Comparison of ENCODE assay signal across 15 cellular contexts in the genomic region with DNA sequence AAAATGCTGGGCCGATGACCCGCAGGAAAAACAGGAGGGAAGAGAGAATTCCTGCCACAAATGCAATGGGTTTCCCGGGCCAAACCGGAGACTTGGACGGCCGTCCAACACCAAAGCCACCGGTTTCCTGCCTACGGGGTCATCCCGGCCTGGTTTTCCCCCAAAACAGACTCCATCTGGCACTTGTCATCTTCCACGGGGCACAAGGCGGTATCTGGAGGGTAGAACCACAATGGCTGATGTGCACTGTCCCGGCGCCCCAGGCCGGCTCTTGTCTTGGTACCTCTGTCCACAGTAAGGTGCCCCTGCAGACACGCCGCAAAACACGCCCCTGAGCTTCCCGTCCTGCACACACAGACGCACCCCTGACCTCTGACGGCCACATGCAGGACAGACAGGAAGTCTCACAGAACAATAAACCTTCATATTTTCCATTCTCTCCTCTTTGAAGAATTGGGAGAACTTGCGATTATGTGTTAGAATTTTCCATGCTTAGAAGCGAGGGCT. TPM values are rescaled to one million over a fixed set of nuclear protein-coding genes. Genes with fewer than 3 reads are reported as not detected.
A peak's percentile ranks its signal among the peaks of the same experiment; 100 is the strongest.
DNase-seq lines count a peak whose midpoint lies in the region; ATAC-seq, FAIRE-seq and TF ChIP-seq lines count a peak whose summit lies in the region.
"Had no signal": no experiment of that assay in that cellular context is flagged by ENCODE, and none has a peak within 500 bp of the region (broad histone marks: within the 10 kb centered on the region; RNA-seq: fewer than 3 reads in every experiment).

No MANE protein-coding gene starts in this region.

- dilution Hi-C loops in endothelial cell of umbilical vein (cut with MboI; ENCODE audit: extremely low pct_ligation_motif_present, low sequenced_read_pairs), result no loop called here

- H3K36me3 ChIP-seq in liver (ENCODE audit: control insufficient read depth in 4 of 4, insufficient read depth in 3 of 4, low read depth in 1 of 4, low read length in 3 of 4), result no peaks in the 10 kb centered on the region
- H3K36me3 ChIP-seq in HepG2 (replicated peaks in 1 of 2; ENCODE audit: control insufficient read depth in 1 of 2, insufficient read depth in 2 of 2, low read length in 2 of 2), result no peaks in the 10 kb centered on the region
- no peaks in the 10 kb centered on the region for H3K36me3 ChIP-seq in endothelial cell of umbilical vein (ENCODE audit: control insufficient read depth in 2 of 2, extremely low read depth in 1 of 2, insufficient read depth in 2 of 2, low read length in 2 of 2)

- FAIRE-seq in HepG2 (lab: Jason Lieb, UNC) (no peak), endothelial cell of umbilical vein (lab: Jason Lieb, UNC) (peak; percentile 71)
- FAIRE-seq: A549, GM18507 had no signal

- DNase-seq in HepG2 (ENCODE audit: low spot score) (no peak), endothelial cell of umbilical vein (ENCODE audit: low read depth, low spot score) (peak; percentile 88), nephron progenitor cell (no peak), GF-D8 (lab: John Stamatoyannopoulos, UW) (no peak), NCI-H1048 (lab: John Stamatoyannopoulos, UW) (no peak)
- DNase-seq: Caco-2, HCEC 1CT, NCI-H146, NCI-H2107, NCI-H345 had no signal

- BruUV-seq in HepG2 (replicated peaks; lab: Mats Ljungman, UMichigan) (no TSS peak), endothelial cell of umbilical vein (replicated peaks; lab: Mats Ljungman, UMichigan) (no TSS peak)

- no peak for TF ChIP-seq CTCF in liver (IDR thresholded peaks at IDR 0.05; ENCODE audit: low read depth, low read length, missing input control)
- TF ChIP-seq CTCF in HepG2 (CRISPR knock-in tag; IDR thresholded peaks at IDR 0.05), result no peak
- TF ChIP-seq CTCF in endothelial cell of umbilical vein (IDR thresholded peaks at IDR 0.05; ENCODE audit: extremely low read depth in 1 of 2, insufficient read depth in 1 of 2, low read depth in 1 of 2, low read length in 2 of 2), result no peak
- TF ChIP-seq CTCF in nephron progenitor cell (IDR thresholded peaks at IDR 0.05), result no peak

- H2AFZ ChIP-seq in HepG2 (ENCODE audit: low read length), result no peak overlapping the region
- H2AFZ ChIP-seq in endothelial cell of umbilical vein (ENCODE audit: low read depth, low read length), result peak overlapping the region; percentile 78

- in situ Hi-C loops in HepG2 (cut with HindIII; ENCODE audit: extremely low pct_ligation_motif_present, low pct_unique_long_range_greater_than_20kb), result no loop called here

- intact Hi-C loops in HepG2 (cut with micrococcal nuclease; ENCODE audit: unreplicated experiment), result no loop called here
- intact Hi-C loops in endothelial cell of umbilical vein (cut with micrococcal nuclease), result loop anchor here (2.0 kb wide), 1 partner anchor 15 kb away; no protein-coding TSS in a partner anchor

- no peaks in the 10 kb centered on the region for H3K9me1 ChIP-seq in endothelial cell of umbilical vein (replicated peaks; ENCODE audit: control insufficient read depth, extremely low read depth, insufficient read depth, low read length)

- peak overlapping the region; percentile 68 for H3K27ac Mint-ChIP-seq in nephron progenitor cell
- no peak overlapping the region for H3K27ac Mint-ChIP-seq in activated T-helper 17 cell treated with anti-CD3 and anti-CD28 coated beads, Interleukin-2, amount 50 U/mL, for 72 hours

- ATAC-seq in HepG2, result no peak
- ATAC-seq in activated T-helper 17 cell treated with anti-CD3 and anti-CD28 coated beads, Interleukin-2, amount 50 U/mL, for 72 hours (replicated peaks), result no peak
- ATAC-seq in activated CD4-positive, CD25-positive, alpha-beta regulatory T cell treated with anti-CD3 and anti-CD28 coated beads, Interleukin-2, amount 50 U/mL, for 24 hours, result no peak
- ATAC-seq: A549 had no signal

- no peaks in the 10 kb centered on the region for H4K20me1 ChIP-seq in HepG2 (ENCODE audit: insufficient read depth, low read length)
- no peaks in the 10 kb centered on the region for H4K20me1 ChIP-seq in endothelial cell of umbilical vein (replicated peaks; ENCODE audit: control insufficient read depth, extremely low read depth, insufficient read depth, low read length)

- TF ChIP-seq RAD21 in liver (IDR thresholded peaks at IDR 0.05) (no peak), HepG2 (CRISPR knock-in tag; IDR thresholded peaks at IDR 0.05) (no peak)

- H3K9me3 ChIP-seq in liver (ENCODE audit: control insufficient read depth in 4 of 4, low read length in 3 of 4) (no peaks in the 10 kb centered on the region), HepG2 (ENCODE audit: low read length) (no peaks in the 10 kb centered on the region), endothelial cell of umbilical vein (replicated peaks; ENCODE audit: control insufficient read depth, insufficient read depth, low read length) (no peaks in the 10 kb centered on the region)
- H3K9me3 ChIP-seq: A549, Caco-2 had no signal

- H3K79me2 ChIP-seq in HepG2 (ENCODE audit: insufficient read depth, low read length), result no peaks in the 10 kb centered on the region
- H3K79me2 ChIP-seq in endothelial cell of umbilical vein (ENCODE audit: control insufficient read depth, insufficient read depth, low read length), result no peaks in the 10 kb centered on the region

- H3K9ac ChIP-seq in liver (ENCODE audit: low read depth in 1 of 2, low read length in 2 of 2) (no peak overlapping the region), HepG2 (ENCODE audit: insufficient read depth, low read depth, low read length) (no peak overlapping the region), endothelial cell of umbilical vein (replicated peaks; ENCODE audit: extremely low read depth, insufficient read depth, low read length) (no peak overlapping the region)

- peaks cover 6% of the 10 kb centered on the region for H3K27me3 Mint-ChIP-seq in nephron progenitor cell (ENCODE audit: low read depth, poor library complexity)
- no peaks in the 10 kb centered on the region for H3K27me3 Mint-ChIP-seq in activated T-helper 17 cell treated with anti-CD3 and anti-CD28 coated beads, Interleukin-2, amount 50 U/mL, for 72 hours

- no peak overlapping the region for H3K4me3 Mint-ChIP-seq in nephron progenitor cell
- H3K4me3 Mint-ChIP-seq in activated T-helper 17 cell treated with anti-CD3 and anti-CD28 coated beads, Interleukin-2, amount 50 U/mL, for 72 hours, result no peak overlapping the region

- H3K36me3 Mint-ChIP-seq in nephron progenitor cell (ENCODE audit: low read depth), result no peaks in the 10 kb centered on the region
- no peaks in the 10 kb centered on the region for H3K36me3 Mint-ChIP-seq in activated T-helper 17 cell treated with anti-CD3 and anti-CD28 coated beads, Interleukin-2, amount 50 U/mL, for 72 hours (ENCODE audit: low read depth)

- H3K9me3 Mint-ChIP-seq in nephron progenitor cell, result no peaks in the 10 kb centered on the region
- no peaks in the 10 kb centered on the region for H3K9me3 Mint-ChIP-seq in activated T-helper 17 cell treated with anti-CD3 and anti-CD28 coated beads, Interleukin-2, amount 50 U/mL, for 72 hours

- no peak for TF ChIP-seq EP300 in HepG2 (IDR thresholded peaks at IDR 0.05; ENCODE audit: low read depth in 2 of 2, low read length in 2 of 2)
- TF ChIP-seq EP300 in HepG2 (CRISPR knock-in tag; IDR thresholded peaks at IDR 0.05; ENCODE audit: borderline replicate concordance), result no peak

- H3K4me2 ChIP-seq in HepG2 (ENCODE audit: low read depth, low read length), result no peak overlapping the region
- peak overlapping the region; percentile 51 for H3K4me2 ChIP-seq in endothelial cell of umbilical vein (ENCODE audit: insufficient read depth, low read length)
- H3K4me2 ChIP-seq: A549 had no signal

- POLR2A ChIA-PET in HepG2 (lab: Yijun Ruan, JAX) (no interaction called here), endothelial cell of umbilical vein (lab: Charles Lee) (no interaction called here)

- no peak overlapping the region for H3K4me3 ChIP-seq in liver (ENCODE audit: low read depth in 1 of 3, low read length in 3 of 3)
- no peak overlapping the region for H3K4me3 ChIP-seq in HepG2 (replicated peaks in 1 of 3; ENCODE audit: insufficient read depth in 1 of 3, low read depth in 2 of 3, low read length in 3 of 3)
- no peak overlapping the region for H3K4me3 ChIP-seq in endothelial cell of umbilical vein (replicated peaks in 1 of 3; ENCODE audit: insufficient read depth in 1 of 3, low read depth in 1 of 3, low read length in 3 of 3)
- H3K4me3 ChIP-seq: A549 had no signal

- H3K4me1 ChIP-seq in liver (ENCODE audit: control insufficient read depth in 4 of 4, insufficient read depth in 4 of 4, low read length in 3 of 4), result peaks cover 0 to 3% (median 0%) of the 10 kb centered on the region in 4 donors
- H3K4me1 ChIP-seq in HepG2 (ENCODE audit: insufficient read depth, low read length), result no peaks in the 10 kb centered on the region
- peaks cover 14% of the 10 kb centered on the region for H3K4me1 ChIP-seq in endothelial cell of umbilical vein (ENCODE audit: control insufficient read depth, extremely low read depth, insufficient read depth, low read length)
- H3K4me1 ChIP-seq: Caco-2 had no signal

- no peak overlapping the region for H3K27ac ChIP-seq in liver (ENCODE audit: low read depth in 1 of 2, low read length in 2 of 2)
- H3K27ac ChIP-seq in HepG2 (ENCODE audit: extremely low read length, insufficient read depth, low read length), result no peak overlapping the region
- H3K27ac ChIP-seq in endothelial cell of umbilical vein (ENCODE audit: insufficient read depth, low read depth, low read length), result peak overlapping the region; percentile 50

- CTCF ChIA-PET in HepG2 (lab: Yijun Ruan, JAX; ENCODE audit: low intra/inter-chr PET ratio, low total read pairs), result no interaction called here
- CTCF ChIA-PET in endothelial cell of umbilical vein (lab: Charles Lee), result interaction anchor here (1.3 to 1.9 kb wide), 2 partner anchors 46 to 150 kb away, joined by 3 to 6 read pairs; no protein-coding TSS in a partner anchor

- WGBS in liver, result 79% methylated on average over 22 of the region's 22 CpGs
- 70% methylated on average over 22 of the region's 22 CpGs for WGBS in HepG2 (ENCODE audit: low lambda C conversion rate)

- H3K4me1 Mint-ChIP-seq in nephron progenitor cell, result peaks cover 5% of the 10 kb centered on the region
- no peaks in the 10 kb centered on the region for H3K4me1 Mint-ChIP-seq in activated T-helper 17 cell treated with anti-CD3 and anti-CD28 coated beads, Interleukin-2, amount 50 U/mL, for 72 hours

- H3K27me3 ChIP-seq in liver (ENCODE audit: control insufficient read depth in 4 of 4, insufficient read depth in 4 of 4, low read length in 3 of 4) (no peaks in the 10 kb centered on the region), HepG2 (ENCODE audit: control insufficient read depth in 1 of 2, insufficient read depth in 2 of 2, low read length in 2 of 2) (peaks cover 1 to 7% of the 10 kb centered on the region in 2 experiments; a peak in 3 of 5 replicates), endothelial cell of umbilical vein (ENCODE audit: control insufficient read depth in 2 of 2, insufficient read depth in 2 of 2, low read length in 2 of 2) (no peaks in the 10 kb centered on the region)

- TF ChIP-seq POLR2A in HepG2 (IDR thresholded peaks at IDR 0.05; ENCODE audit: insufficient read depth in 1 of 2, low read depth in 2 of 2, low read length in 2 of 2) (no peak), endothelial cell of umbilical vein (IDR thresholded peaks at IDR 0.05; ENCODE audit: low read depth, low read length) (no peak)

RNA-seq across cellular contexts. Expression of gene CELSR1, which starts 20.1 kb away (rescaled TPM):
- total RNA-seq in liver (1 to 10 TPM in 1 of 2 donors, under 1 TPM in 1; 0.37 to 1.6 TPM), HepG2 (2016; rRNA removed; fragmentation: Illumina TruSeq; extraction: Trizol) (1.5 and 1.8 TPM in 2 replicates), endothelial cell of umbilical vein (2.1 and 3.7 TPM in 2 replicates)
- polyA plus RNA-seq in liver (1 to 10 TPM; 1.1 to 1.6 TPM), HepG2 (2011; rRNA removed) (0.78 and 0.84 TPM in 2 replicates), endothelial cell of umbilical vein (5.4 and 5.7 TPM in 2 replicates)
- 0.53 and 0.71 TPM in 2 replicates for total RNA-seq in HepG2 (2016; cell fraction: cytosol; rRNA removed; fragmentation: Illumina TruSeq; extraction: Trizol; ENCODE audit: low read depth)
- 1.1 and 1.6 TPM in 2 replicates for total RNA-seq in HepG2 (2016; cell fraction: insoluble cytoplasmic fraction; rRNA removed; fragmentation: Illumina TruSeq; extraction: Trizol)
- 0.62 and 0.71 TPM in 2 replicates for total RNA-seq in HepG2 (2016; cell fraction: membrane; rRNA removed; fragmentation: Illumina TruSeq; extraction: Trizol)
- total RNA-seq in HepG2 (2016; cell fraction: nucleus; rRNA removed; fragmentation: Illumina TruSeq; extraction: Trizol), result 2.1 and 2.2 TPM in 2 replicates
- 0.49 and 0.62 TPM in 2 replicates for polyA plus RNA-seq in HepG2 (2011; cell fraction: cytosol; rRNA removed)
- 2.1 and 3.6 TPM in 2 replicates for polyA plus RNA-seq in HepG2 (2011; cell fraction: nucleus; rRNA removed)
- 0.75 and 0.95 TPM in 2 replicates for polyA plus RNA-seq in HepG2 (2012)
- polyA plus RNA-seq in HepG2 (2016; cell fraction: cytosol; fragmentation: Illumina TruSeq; extraction: Trizol; ENCODE audit: low read depth), result 0.17 and 0.26 TPM in 2 replicates
- 0.76 and 1.3 TPM in 2 replicates for polyA plus RNA-seq in HepG2 (2016; cell fraction: insoluble cytoplasmic fraction; fragmentation: Illumina TruSeq; extraction: Trizol; ENCODE audit: low read depth)
- polyA plus RNA-seq in HepG2 (2016; cell fraction: membrane; fragmentation: Illumina TruSeq; extraction: Trizol; ENCODE audit: low read depth), result 0.38 and 0.70 TPM in 2 replicates
- 4.1 and 5.1 TPM in 2 replicates for polyA plus RNA-seq in HepG2 (2016; cell fraction: nucleus; fragmentation: Illumina TruSeq; extraction: Trizol; ENCODE audit: insufficient read depth, low read depth)
- polyA minus RNA-seq in HepG2 (2011; rRNA and poly(A)+ RNA removed; ENCODE audit: low replicate concordance), result 4.5 and 19.4 TPM in 2 replicates
- polyA minus RNA-seq in HepG2 (2011; cell fraction: cytosol; rRNA and poly(A)+ RNA removed), result 0.30 and 1.1 TPM in 2 replicates
- 2.0 and 3.5 TPM in 2 replicates for polyA minus RNA-seq in HepG2 (2011; cell fraction: nucleus; rRNA and poly(A)+ RNA removed)
- 3.0 and 3.6 TPM in 2 replicates for polyA plus RNA-seq in endothelial cell of umbilical vein (2011; cell fraction: cytosol; rRNA removed)
- 5.5 and 6.0 TPM in 2 replicates for polyA plus RNA-seq in endothelial cell of umbilical vein (2011; cell fraction: nucleus; rRNA removed)
- polyA plus RNA-seq in endothelial cell of umbilical vein (2012), result 2.2 and 7.6 TPM in 2 replicates
- 9.8 and 15.1 TPM in 2 replicates for polyA minus RNA-seq in endothelial cell of umbilical vein
- 13.2 TPM for polyA minus RNA-seq in endothelial cell of umbilical vein (2011; cell fraction: cytosol; rRNA and poly(A)+ RNA removed)
- polyA minus RNA-seq in endothelial cell of umbilical vein (2011; cell fraction: nucleus; rRNA and poly(A)+ RNA removed), result 9.8 and 15.1 TPM in 2 replicates
- under 1 TPM; 0.32 to 0.48 TPM for total RNA-seq in activated T-helper 17 cell treated with anti-CD3 and anti-CD28 coated beads, Interleukin-2, amount 50 U/mL, for 72 hours
